ENCODE assay signal across 28 cellular contexts in the genomic region with DNA sequence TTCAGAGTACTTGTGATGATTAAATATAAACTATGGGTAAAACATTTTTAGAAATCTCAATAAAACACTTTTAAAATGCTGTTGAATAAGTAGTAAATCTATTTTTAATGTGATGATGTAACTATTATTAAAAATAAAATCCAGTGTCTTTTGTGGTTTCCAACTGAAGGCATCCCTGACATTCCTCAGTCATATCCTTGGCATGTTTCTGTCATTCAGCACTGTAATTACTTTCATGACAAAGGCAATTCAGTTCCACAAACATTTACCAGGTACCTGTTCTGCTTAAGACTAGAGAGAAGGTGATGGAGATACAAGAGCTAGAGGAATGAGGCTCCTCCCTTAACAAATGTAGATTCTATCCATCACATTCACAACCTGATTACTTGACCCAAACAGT.
"Had no signal": no experiment of that assay in that cellular context is flagged by ENCODE, and none has a peak within 500 bp of the region (broad histone marks: within the 10 kb centered on the region; RNA-seq: fewer than 3 reads in every experiment).

No MANE protein-coding gene starts in this region.

- H3K4me1 Mint-ChIP-seq: mesothelial cell of epicardium; naive thymus-derived CD4-positive, alpha-beta T cell; stimulated activated memory B cell treated with anti-CD40 and anti-IgM and Interleukin-4, amounts not matched to agents 10 μg/mL and 1 μg/mL and 100 μg/mL, for 72 hours; stimulated activated naive CD8-positive, alpha-beta T cell treated with anti-CD3 and anti-CD28 coated beads, Interleukin-15, amount 100 ng/mL, for 72 hours had no signal

- H3K27ac ChIP-seq: left lung, lower lobe of right lung, pancreas, prostate gland, sigmoid colon, tibial nerve, upper lobe of left lung, vagina had no signal

- H3K27ac Mint-ChIP-seq: mesothelial cell of epicardium; naive thymus-derived CD4-positive, alpha-beta T cell; natural killer cell treated with Interleukin-12 subunit alpha and Interleukin-12 subunit beta and Interleukin-15 and Interleukin-18, amount 100 ng/mL, for 72 hours; stimulated activated memory B cell treated with anti-CD40 and anti-IgM and Interleukin-4, amounts not matched to agents 10 μg/mL and 1 μg/mL and 100 μg/mL, for 72 hours; stimulated activated naive CD8-positive, alpha-beta T cell treated with anti-CD3 and anti-CD28 coated beads, Interleukin-15, amount 100 ng/mL, for 72 hours had no signal

- H3K27me3 ChIP-seq: left lung, pancreas, sigmoid colon, tibial nerve, upper lobe of left lung, vagina had no signal

- DNase-seq: head of caudate nucleus; hippocampal formation; kidney glomerular epithelial cell; left colon; left lung; lower lobe of right lung; mammary epithelial cell; naive thymus-derived CD4-positive, alpha-beta T cell; pancreas; posterior cingulate gyrus; retina; right cardiac atrium; sigmoid colon; stimulated activated CD4-positive, alpha-beta T cell treated with anti-CD3 and anti-CD28 coated beads, Interleukin-1b, Interleukin-23, amount 100 ng/mL, for 48 hours; stimulated activated CD4-positive, alpha-beta T cell treated with anti-CD3 and anti-CD28 coated beads, Interleukin-2, amount 100 ng/mL, for 48 hours; stimulated activated CD4-positive, alpha-beta T cell treated with anti-CD3 and anti-CD28 coated beads, Interleukin-4, amount 100 ng/mL, for 4 hours; stimulated activated CD8-positive, alpha-beta memory T cell treated with anti-CD3 and anti-CD28 coated beads, Interleukin-4, amount 100 ng/mL, for 48 hours; stimulated activated naive CD4-positive, alpha-beta T cell treated with Interleukin-2 at 50 U/mL for 16 hours; stimulated activated naive CD8-positive, alpha-beta T cell treated with anti-CD3 and anti-CD28 coated beads, Interleukin-15, amount 100 ng/mL, for 72 hours; substantia nigra; upper lobe of left lung had no signal

- H3K27me3 Mint-ChIP-seq: stimulated activated memory B cell treated with anti-CD40 and anti-IgM and Interleukin-4, amounts not matched to agents 10 μg/mL and 1 μg/mL and 100 μg/mL, for 72 hours; stimulated activated naive CD8-positive, alpha-beta T cell treated with anti-CD3 and anti-CD28 coated beads, Interleukin-15, amount 100 ng/mL, for 72 hours had no signal

- H3K9me3 Mint-ChIP-seq: mesothelial cell of epicardium; stimulated activated memory B cell treated with anti-CD40 and anti-IgM and Interleukin-4, amounts not matched to agents 10 μg/mL and 1 μg/mL and 100 μg/mL, for 72 hours; stimulated activated naive CD8-positive, alpha-beta T cell treated with anti-CD3 and anti-CD28 coated beads, Interleukin-15, amount 100 ng/mL, for 72 hours had no signal

- H3K4me3 ChIP-seq: left lung, lower lobe of right lung, pancreas, prostate gland, sigmoid colon, smooth muscle cell, tibial nerve, upper lobe of left lung, vagina had no signal

- H3K9me3 ChIP-seq: left lung, lower lobe of right lung, pancreas, prostate gland, sigmoid colon, tibial nerve, upper lobe of left lung, vagina had no signal

- ATAC-seq: left colon; left lung; lower lobe of right lung; naive thymus-derived CD4-positive, alpha-beta T cell; natural killer cell treated with Interleukin-12 subunit alpha and Interleukin-12 subunit beta and Interleukin-15 and Interleukin-18, amount 100 ng/mL, for 72 hours; pancreas; right cardiac atrium; stimulated activated memory B cell treated with anti-CD40 and anti-IgM and Interleukin-4, amounts not matched to agents 10 μg/mL and 1 μg/mL and 100 μg/mL, for 72 hours; stimulated activated naive CD8-positive, alpha-beta T cell treated with anti-CD3 and anti-CD28 coated beads, Interleukin-15, amount 100 ng/mL, for 72 hours had no signal

- H3K4me3 Mint-ChIP-seq: mesothelial cell of epicardium; naive thymus-derived CD4-positive, alpha-beta T cell; natural killer cell treated with Interleukin-12 subunit alpha and Interleukin-12 subunit beta and Interleukin-15 and Interleukin-18, amount 100 ng/mL, for 72 hours; stimulated activated memory B cell treated with anti-CD40 and anti-IgM and Interleukin-4, amounts not matched to agents 10 μg/mL and 1 μg/mL and 100 μg/mL, for 72 hours; stimulated activated naive CD8-positive, alpha-beta T cell treated with anti-CD3 and anti-CD28 coated beads, Interleukin-15, amount 100 ng/mL, for 72 hours had no signal

- H3K4me1 ChIP-seq: left lung, lower lobe of right lung, pancreas, prostate gland, sigmoid colon, upper lobe of left lung, vagina had no signal

- H3K36me3 Mint-ChIP-seq: mesothelial cell of epicardium; naive thymus-derived CD4-positive, alpha-beta T cell; natural killer cell treated with Interleukin-12 subunit alpha and Interleukin-12 subunit beta and Interleukin-15 and Interleukin-18, amount 100 ng/mL, for 72 hours; stimulated activated memory B cell treated with anti-CD40 and anti-IgM and Interleukin-4, amounts not matched to agents 10 μg/mL and 1 μg/mL and 100 μg/mL, for 72 hours had no signal

- H3K36me3 ChIP-seq: left lung, lower lobe of right lung, pancreas, prostate gland, sigmoid colon, tibial nerve, upper lobe of left lung, vagina had no signal

- H3K4me2 ChIP-seq: smooth muscle cell had no signal
